ENCODE assay signal across 6 cellular contexts in genomic region chr22:37806409-37807338, GRCh38. TPM values are rescaled to one million over a fixed set of nuclear protein-coding genes. Genes with fewer than 3 reads are reported as not detected.
DNase-seq lines count a peak whose midpoint lies in the region; ATAC-seq and TF ChIP-seq lines count a peak whose summit lies in the region.

No MANE protein-coding gene starts in this region.

- peak overlapping the region; percentile 84 for H3K4me3 Mint-ChIP-seq in WTC11

- ATAC-seq in WTC11 (no peak), right lobe of liver (no peak), left lobe of liver (no peak)

- peak overlapping the region; percentile 60; the same call in 1 of the 2 replicates for H3K27ac Mint-ChIP-seq in WTC11

- peaks cover 0 to 36% (median 10%) of the 10 kb centered on the region in 4 donors for H3K4me1 ChIP-seq in right lobe of liver

- no peaks in the 10 kb centered on the region for H3K9me3 Mint-ChIP-seq in WTC11

- CTCF ChIA-PET in WTC11 (lab: Charles Lee): interaction anchor here (1.1 to 4.0 kb wide), 9 partner anchors 12 to 200 kb away, joined by 3 to 79 read pairs (median 10); partner anchors contain the start of genes ANKRD54 and GALR3

- H3K27me3 ChIP-seq in HL-60 (ENCODE audit: insufficient read depth, poor library complexity, severe bottlenecking) (peaks cover 21% of the 10 kb centered on the region), right lobe of liver (no peaks in the 10 kb centered on the region)

- peaks cover 41% of the 10 kb centered on the region for H3K4me1 Mint-ChIP-seq in WTC11

- DNase-seq in HL-60 (ENCODE audit: low read depth in 1 of 2, low spot score in 1 of 2) (peak in 1 of 2 experiments; percentile 44), WTC11 (ENCODE audit: low spot score) (peak; percentile 36), right lobe of liver (peak in 1 of 3 donors; percentile 40), ecto neural progenitor cell (ENCODE audit: low spot score) (no peak), left lobe of liver (ENCODE audit: low spot score) (no peak)
- no peak for DNase-seq in stimulated activated CD4-positive, alpha-beta T cell treated with anti-CD3 and anti-CD28 coated beads, Interleukin-2, amount 100 ng/mL, for 24 hours

- intact Hi-C loops in right lobe of liver (cut with DNase I): no loop called here

- H3K27ac ChIP-seq in HL-60 (replicated peaks) (no peak overlapping the region), right lobe of liver (peak overlapping the region in 2 of 3 donors; percentile 31 to 64)

- POLR2A ChIA-PET in WTC11 (lab: Charles Lee): interaction anchor here (0.6 to 3.3 kb wide), 3 partner anchors 12 to 646 kb away, joined by 3 to 42 read pairs (median 6); no protein-coding TSS in a partner anchor

- H3K4me3 ChIP-seq in HL-60 (replicated peaks; ENCODE audit: insufficient read depth, low read length) (peak overlapping the region; percentile 7; the same call in 1 of the 2 replicates), right lobe of liver (peak overlapping the region; percentile 40 to 84 (median 63))

- no peaks in the 10 kb centered on the region for H3K36me3 ChIP-seq in right lobe of liver

- TF ChIP-seq POLR2A in right lobe of liver (IDR thresholded peaks at IDR 0.05): no peak

- H3K9me3 ChIP-seq in right lobe of liver: no peaks in the 10 kb centered on the region

- peaks cover 64% of the 10 kb centered on the region for H3K27me3 Mint-ChIP-seq in WTC11 (ENCODE audit: low read depth)

- no peak for TF ChIP-seq CTCF in HL-60 (IDR thresholded peaks at IDR 0.05; ENCODE audit: insufficient read depth, low read length)
- TF ChIP-seq CTCF in WTC11 (IDR thresholded peaks at IDR 0.05): no peak
- no peak for TF ChIP-seq CTCF in right lobe of liver (IDR thresholded peaks at IDR 0.05)

- no peaks in the 10 kb centered on the region for H3K36me3 Mint-ChIP-seq in WTC11

- 0% methylated on average over 18 of the region's 19 CpGs for WGBS in right lobe of liver (ENCODE audit: insufficient coverage, low coverage, low lambda C conversion rate, missing lambda C conversion rate)

TF ChIP-seq in WTC11, 78 proteins besides CTCF, POLR2A, EP300 and RAD21:
- TF ChIP-seq FOXP4 (CRISPR knock-in tag; IDR thresholded peaks at IDR 0.05) (no peak), EMX1 (CRISPR knock-in tag; IDR thresholded peaks at IDR 0.05) (0 out of 2 replicates have a peak, but pooled peaks have one; percentile 27)

RNA-seq across cellular contexts. Expression of gene GCAT, which starts 1.1 kb away (rescaled TPM):
- total RNA-seq in WTC11 (2021) (33.0 to 36.4 TPM (median 36.3 TPM) in 3 replicates), right lobe of liver (10 to 100 TPM; 21.9 to 43.0 (median 29.8) TPM), left lobe of liver (49.6 TPM)

RNA-seq across cellular contexts. Expression of gene GALR3, which starts 16.5 kb away (rescaled TPM):
- total RNA-seq in WTC11 (2021): 0.69 to 0.89 TPM (median 0.79 TPM) in 3 replicates
- under 1 TPM in 2 of 6 experiments, not detected in 4; 0.29 to 0.83 TPM for total RNA-seq in right lobe of liver
- total RNA-seq in left lobe of liver: 0.65 TPM

RNA-seq across cellular contexts. Expression of gene ANKRD54, which starts 37.5 kb away (rescaled TPM):
- total RNA-seq in WTC11 (2021) (17.1 to 19.1 TPM (median 17.9 TPM) in 3 replicates), right lobe of liver (10 to 100 TPM in 2 of 6 experiments, 1 to 10 TPM in 4; 7.3 to 20.7 (median 9.7) TPM), left lobe of liver (9.7 TPM)

RNA-seq across cellular contexts. Expression of gene EIF3L, which starts 42.5 kb away (rescaled TPM):
- total RNA-seq in WTC11 (2021) (611 to 645 TPM (median 645 TPM) in 3 replicates), right lobe of liver (100 to 1,000 TPM; 117 to 200 (median 164) TPM), left lobe of liver (136 TPM)
